In genomic region chr19:50626011-50626410, GRCh38 we compare ENCODE assay signal across 16 cellular contexts. TPM values are rescaled to one million over a fixed set of nuclear protein-coding genes. Genes with fewer than 3 reads are reported as not detected.
DNase-seq lines count a peak whose midpoint lies in the region; TF ChIP-seq lines count a peak whose summit lies in the region.
"Had no signal": no experiment of that assay in that cellular context is flagged by ENCODE, and none has a peak within 500 bp of the region (broad histone marks: within the 10 kb centered on the region; RNA-seq: fewer than 3 reads in every experiment).

No MANE protein-coding gene starts in this region.

- H3K4me3 ChIP-seq in HEK293 (ENCODE audit: low read depth, low read length) (no peak overlapping the region), SJCRH30 (no peak overlapping the region), H7 (ENCODE audit: insufficient read depth, low read depth, low read length) (no peak overlapping the region), MG63 (no peak overlapping the region)
- H3K4me3 ChIP-seq: A549 had no signal

- H3K4me1 ChIP-seq in HEK293 (ENCODE audit: control insufficient read depth, insufficient read depth, low read length) (no peaks in the 10 kb centered on the region), SJCRH30 (0 out of 2 replicates have a peak, but pooled peaks cover 4% of the 10 kb centered on the region)
- H3K4me1 ChIP-seq: A549 had no signal

- no peaks in the 10 kb centered on the region for H3K36me3 ChIP-seq in HEK293 (ENCODE audit: control insufficient read depth in 2 of 2, insufficient read depth in 1 of 2, low read length in 2 of 2)
- H3K36me3 ChIP-seq in SJCRH30, result no peaks in the 10 kb centered on the region
- no peaks in the 10 kb centered on the region for H3K36me3 ChIP-seq in H7 (replicated peaks; ENCODE audit: control insufficient read depth, insufficient read depth, low read length)
- no peaks in the 10 kb centered on the region for H3K36me3 ChIP-seq in MG63

- POLR2A ChIA-PET in HEK293 (lab: Yijun Ruan, JAX), result no interaction called here

- H3K27me3 ChIP-seq in SJCRH30 (no peaks in the 10 kb centered on the region), H7 (ENCODE audit: control insufficient read depth, insufficient read depth, low read length) (no peaks in the 10 kb centered on the region), MG63 (no peaks in the 10 kb centered on the region)

- no peaks in the 10 kb centered on the region for H3K9me3 ChIP-seq in HEK293 (ENCODE audit: control insufficient read depth, insufficient read depth, low read depth, low read length)
- no peaks in the 10 kb centered on the region for H3K9me3 ChIP-seq in SJCRH30 (replicated peaks)
- H3K9me3 ChIP-seq in MG63, result no peaks in the 10 kb centered on the region
- H3K9me3 ChIP-seq: A549 had no signal

- no peak overlapping the region for H3K27ac ChIP-seq in HEK293 (ENCODE audit: extremely low read depth, low read depth, low read length)
- H3K27ac ChIP-seq in SJCRH30, result no peak overlapping the region
- H3K27ac ChIP-seq: A549 had no signal

- DNase-seq in SJCRH30 (peak; percentile 75 to 89), islet precursor cell (peak; percentile 27), pons (ENCODE audit: low spot score) (peak; percentile 49), H7 (no peak), MG63 (no peak)
- no peak for DNase-seq in stimulated activated CD4-positive, alpha-beta T cell treated with anti-CD3 and anti-CD28 coated beads, Interleukin-4, amount 100 ng/mL, for 4 hours
- DNase-seq: 8988T; C1 segment of cervical spinal cord; Calu3; CD4-positive, alpha-beta memory T cell; COR-L47; DND-41; GOT3; HCEC 1CT had no signal

- CTCF ChIA-PET in HEK293 (lab: Yijun Ruan, JAX), result no interaction called here

- no peak for TF ChIP-seq CTCF in HEK293 (tag by site-specific recombination; IDR thresholded peaks at IDR 0.05)

TF ChIP-seq in HEK293, 187 proteins besides CTCF, POLR2A, EP300 and RAD21:
- TF ChIP-seq ZNF366 (tag by site-specific recombination; conservative IDR thresholded peaks at IDR 0.05) (no peak), PRDM1 (tag by site-specific recombination; IDR thresholded peaks at IDR 0.05) (peak; percentile 53)

RNA-seq across cellular contexts. Expression of gene SYT3, which starts 13.7 kb away (rescaled TPM):
- 1.5 and 1.8 TPM in 2 replicates for total RNA-seq in SJCRH30 (2014; rRNA removed; shearing (Covaris generic))
- 0.66 and 1.8 TPM in 2 replicates for total RNA-seq in H7 (2014; rRNA removed; shearing (Covaris generic))
- not detected in 2 replicates for total RNA-seq in MG63 (2014; rRNA removed; shearing (Covaris generic); ENCODE audit: low replicate concordance)
- total RNA-seq: Calu3; CD4-positive, alpha-beta memory T cell had no signal

RNA-seq across cellular contexts. Expression of gene C19orf81, which starts 23.2 kb away (rescaled TPM):
- total RNA-seq in SJCRH30 (2014; rRNA removed; shearing (Covaris generic)), result not detected in 2 replicates
- total RNA-seq in H7 (2014; rRNA removed; shearing (Covaris generic)), result 7.8 and 8.0 TPM in 2 replicates
- 0.33 TPM in 1 of 2 replicates, not detected in the other for total RNA-seq in MG63 (2014; rRNA removed; shearing (Covaris generic); ENCODE audit: low replicate concordance)
- total RNA-seq: Calu3; CD4-positive, alpha-beta memory T cell had no signal

RNA-seq across cellular contexts. Expression of gene LRRC4B, which starts 57.8 kb away (rescaled TPM):
- 0.02 and 0.13 TPM in 2 replicates for total RNA-seq in SJCRH30 (2014; rRNA removed; shearing (Covaris generic))
- total RNA-seq in H7 (2014; rRNA removed; shearing (Covaris generic)), result 2.4 and 3.5 TPM in 2 replicates
- total RNA-seq in MG63 (2014; rRNA removed; shearing (Covaris generic); ENCODE audit: low replicate concordance), result 1.1 and 1.7 TPM in 2 replicates
- total RNA-seq: Calu3; CD4-positive, alpha-beta memory T cell had no signal

Comparison
In these comparisons a context has a peak if more than half of its experiments do, and no peak if none do; other contexts are left out.
1. DNase-seq: peak in SJCRH30 (2 of 2), islet precursor cell (single experiment) and pons (single experiment); none in H7 (single experiment), stimulated activated CD4-positive, alpha-beta T cell treated with anti-CD3 and anti-CD28 coated beads, Interleukin-4, amount 100 ng/mL, for 4 hours (0 of 2) and MG63 (single experiment).